Comparison of ENCODE assay signal across 2 cellular contexts in the genomic region with DNA sequence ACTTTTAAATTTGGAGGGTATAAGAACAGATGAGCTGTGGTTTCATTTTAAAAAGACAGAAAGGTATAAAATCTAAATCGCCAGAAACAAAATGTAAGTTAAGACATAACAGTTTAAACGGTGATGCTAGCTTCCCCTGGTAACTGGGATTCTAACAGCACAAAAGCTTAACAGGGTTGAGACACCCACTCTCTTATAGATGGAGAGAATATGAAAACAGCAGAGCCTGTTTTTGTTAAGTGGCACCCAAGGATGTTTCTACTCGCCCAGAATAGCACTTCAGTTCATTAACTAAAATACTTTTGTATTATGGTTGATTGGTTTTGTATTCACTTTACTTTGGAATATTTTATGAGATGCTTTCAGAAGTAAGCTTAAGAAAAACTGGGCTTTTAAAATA.
TF ChIP-seq lines count a peak whose summit lies in the region.

No MANE protein-coding gene starts in this region.

TF ChIP-seq in IMR-90, 13 proteins besides CTCF, POLR2A, EP300 and RAD21:
- TF ChIP-seq MXI1 (IDR thresholded peaks at IDR 0.05; ENCODE audit: borderline replicate concordance, low read depth, low read length) (no peak), CHD1 (IDR thresholded peaks at IDR 0.05; ENCODE audit: low read depth, low read length) (no peak), RFX5 (IDR thresholded peaks at IDR 0.05; ENCODE audit: low read depth, low read length) (no peak), RCOR1 (IDR thresholded peaks at IDR 0.05; ENCODE audit: insufficient replicate concordance, low read length) (no peak), SMC3 (IDR thresholded peaks at IDR 0.05; ENCODE audit: low read depth, low read length) (no peak), CEBPB (IDR thresholded peaks at IDR 0.05; ENCODE audit: low read depth, low read length) (no peak), FOS (IDR thresholded peaks at IDR 0.05; ENCODE audit: low read depth, low read length) (no peak), MAFK (IDR thresholded peaks at IDR 0.05; ENCODE audit: low read depth, low read length) (no peak), NFE2L2 (IDR thresholded peaks at IDR 0.05; ENCODE audit: low read depth, low read length) (no peak), BHLHE40 (IDR thresholded peaks at IDR 0.05; ENCODE audit: low read depth, low read length) (no peak), MAZ (IDR thresholded peaks at IDR 0.05; ENCODE audit: borderline replicate concordance, low read depth, low read length) (no peak)
- TF ChIP-seq, protein P1, sequence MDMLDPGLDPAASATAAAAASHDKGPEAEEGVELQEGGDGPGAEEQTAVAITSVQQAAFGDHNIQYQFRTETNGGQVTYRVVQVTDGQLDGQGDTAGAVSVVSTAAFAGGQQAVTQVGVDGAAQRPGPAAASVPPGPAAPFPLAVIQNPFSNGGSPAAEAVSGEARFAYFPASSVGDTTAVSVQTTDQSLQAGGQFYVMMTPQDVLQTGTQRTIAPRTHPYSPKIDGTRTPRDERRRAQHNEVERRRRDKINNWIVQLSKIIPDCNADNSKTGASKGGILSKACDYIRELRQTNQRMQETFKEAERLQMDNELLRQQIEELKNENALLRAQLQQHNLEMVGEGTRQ (IDR thresholded peaks at IDR 0.05; ENCODE audit: low read depth, low read length), result no peak
- TF ChIP-seq, protein P2, sequence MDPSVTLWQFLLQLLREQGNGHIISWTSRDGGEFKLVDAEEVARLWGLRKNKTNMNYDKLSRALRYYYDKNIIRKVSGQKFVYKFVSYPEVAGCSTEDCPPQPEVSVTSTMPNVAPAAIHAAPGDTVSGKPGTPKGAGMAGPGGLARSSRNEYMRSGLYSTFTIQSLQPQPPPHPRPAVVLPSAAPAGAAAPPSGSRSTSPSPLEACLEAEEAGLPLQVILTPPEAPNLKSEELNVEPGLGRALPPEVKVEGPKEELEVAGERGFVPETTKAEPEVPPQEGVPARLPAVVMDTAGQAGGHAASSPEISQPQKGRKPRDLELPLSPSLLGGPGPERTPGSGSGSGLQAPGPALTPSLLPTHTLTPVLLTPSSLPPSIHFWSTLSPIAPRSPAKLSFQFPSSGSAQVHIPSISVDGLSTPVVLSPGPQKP (IDR thresholded peaks at IDR 0.05; ENCODE audit: borderline replicate concordance, low read depth, low read length), result no peak

TF ChIP-seq in endothelial cell of umbilical vein, 7 proteins besides CTCF, POLR2A, EP300 and RAD21:
- TF ChIP-seq GATA2 (IDR thresholded peaks at IDR 0.05; ENCODE audit: insufficient read depth, insufficient read length, low read depth, low read length), result no peak
- TF ChIP-seq, protein P3, sequence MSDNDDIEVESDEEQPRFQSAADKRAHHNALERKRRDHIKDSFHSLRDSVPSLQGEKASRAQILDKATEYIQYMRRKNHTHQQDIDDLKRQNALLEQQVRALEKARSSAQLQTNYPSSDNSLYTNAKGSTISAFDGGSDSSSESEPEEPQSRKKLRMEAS (IDR thresholded peaks at IDR 0.05; ENCODE audit: insufficient read depth, insufficient read length), result no peak
- TF ChIP-seq JUN (IDR thresholded peaks at IDR 0.05; ENCODE audit: borderline replicate concordance, insufficient read depth, insufficient read length, low read depth), result no peak
- TF ChIP-seq EZH2 (IDR thresholded peaks at IDR 0.05; ENCODE audit: borderline replicate concordance, low read depth, low read length, severe bottlenecking), result no peak
- TF ChIP-seq FOS (IDR thresholded peaks at IDR 0.05; ENCODE audit: borderline replicate concordance, insufficient read depth, low read length), result no peak
- TF ChIP-seq MYC (IDR thresholded peaks at IDR 0.05; ENCODE audit: low read depth, low read length), result no peak
